In genomic region chr9:36924071-36924470, GRCh38 we compare ENCODE assay signal across 9 cellular contexts.
DNase-seq lines count a peak whose midpoint lies in the region; ATAC-seq and TF ChIP-seq lines count a peak whose summit lies in the region.
"Had no signal": no experiment of that assay in that cellular context is flagged by ENCODE, and none has a peak within 500 bp of the region (broad histone marks: within the 10 kb centered on the region; RNA-seq: fewer than 3 reads in every experiment).

No MANE protein-coding gene starts in this region.

- H3K4me1 ChIP-seq in adipocyte (ENCODE audit: control insufficient read depth, insufficient read depth, low read length) = peaks cover 3% of the 10 kb centered on the region

- H3K9me3 ChIP-seq in adipocyte (ENCODE audit: control insufficient read depth, low read length) = peaks cover 4% of the 10 kb centered on the region

- ATAC-seq in HG02970 (IDR thresholded peaks at IDR 0.05; ENCODE audit: low FRiP score, unreplicated experiment) = no peak

- H3K9ac ChIP-seq in adipocyte (ENCODE audit: low read length) = no peak overlapping the region

- intact Hi-C loops in activated CD4-positive, alpha-beta T cell treated with anti-CD3 and anti-CD28 coated beads, Interleukin-2, amount 10 ng/mL, durations not matched to agents 24 days and 14 days (cut with micrococcal nuclease) = loop anchor here (5.0 kb wide), 2 partner anchors 43 to 378 kb away; no protein-coding TSS in a partner anchor

- peak overlapping the region; percentile 68 for H3K27ac Mint-ChIP-seq in activated CD4-positive, alpha-beta T cell treated with anti-CD3 and anti-CD28 coated beads, Interleukin-2, amount 10 ng/mL, durations not matched to agents 24 days and 14 days
- no peak overlapping the region for H3K27ac Mint-ChIP-seq in osteocyte (ENCODE audit: unreplicated experiment)

- TF ChIP-seq CTCF in osteocyte (IDR thresholded peaks at IDR 0.05) (no peak), GM10266 (IDR thresholded peaks at IDR 0.05; ENCODE audit: control insufficient read depth, insufficient read depth, low read depth, missing control alignments) (no peak)

- no peak overlapping the region for H3K4me3 ChIP-seq in adipocyte (ENCODE audit: low read length)

- H3K9me3 Mint-ChIP-seq in activated CD4-positive, alpha-beta T cell treated with anti-CD3 and anti-CD28 coated beads, Interleukin-2, amount 10 ng/mL, durations not matched to agents 24 days and 14 days = peaks cover 2% of the 10 kb centered on the region
- peaks cover 1% of the 10 kb centered on the region for H3K9me3 Mint-ChIP-seq in osteocyte (ENCODE audit: unreplicated experiment)

- H3K27me3 ChIP-seq in adipocyte (replicated peaks; ENCODE audit: control insufficient read depth, insufficient read depth, low read length) = peaks cover 42% of the 10 kb centered on the region

- H3K4me3 Mint-ChIP-seq in activated CD4-positive, alpha-beta T cell treated with anti-CD3 and anti-CD28 coated beads, Interleukin-2, amount 10 ng/mL, durations not matched to agents 24 days and 14 days = peak overlapping the region; percentile 17
- H3K4me3 Mint-ChIP-seq in osteocyte (ENCODE audit: unreplicated experiment) = no peak overlapping the region

- peaks cover 2% of the 10 kb centered on the region for H3K36me3 Mint-ChIP-seq in activated CD4-positive, alpha-beta T cell treated with anti-CD3 and anti-CD28 coated beads, Interleukin-2, amount 10 ng/mL, durations not matched to agents 24 days and 14 days (ENCODE audit: low read depth)
- H3K36me3 Mint-ChIP-seq in osteocyte (ENCODE audit: unreplicated experiment) = no peaks in the 10 kb centered on the region

- peaks cover 44% of the 10 kb centered on the region for H3K4me1 Mint-ChIP-seq in activated CD4-positive, alpha-beta T cell treated with anti-CD3 and anti-CD28 coated beads, Interleukin-2, amount 10 ng/mL, durations not matched to agents 24 days and 14 days
- H3K4me1 Mint-ChIP-seq in osteocyte (ENCODE audit: unreplicated experiment) = peaks cover 2% of the 10 kb centered on the region

- H3K27me3 Mint-ChIP-seq in activated CD4-positive, alpha-beta T cell treated with anti-CD3 and anti-CD28 coated beads, Interleukin-2, amount 10 ng/mL, durations not matched to agents 24 days and 14 days = no peaks in the 10 kb centered on the region
- peaks cover 48% of the 10 kb centered on the region for H3K27me3 Mint-ChIP-seq in osteocyte (ENCODE audit: unreplicated experiment)

- no peaks in the 10 kb centered on the region for H3K36me3 ChIP-seq in adipocyte (ENCODE audit: control insufficient read depth, insufficient read depth, low read length, severe bottlenecking)

- peak; percentile 68 for DNase-seq in activated CD4-positive, alpha-beta T cell treated with anti-CD3 and anti-CD28 coated beads, Interleukin-2, amount 10 ng/mL, durations not matched to agents 24 days and 14 days
- DNase-seq in activated CD4-positive, alpha-beta T cell treated with anti-CD3 and anti-CD28 coated beads, Interleukin-2, amount 50 U/mL, for 1 hour = no peak
- DNase-seq in HK-2 (ENCODE audit: unreplicated experiment) (peak; percentile 10), adipocyte (ENCODE audit: low read depth) (peak; percentile 68), putamen (ENCODE audit: low spot score) (peak; percentile 18), osteocyte (ENCODE audit: extremely low spot score, unreplicated experiment) (no peak), GM10266 (ENCODE audit: extremely low spot score) (no peak)
- DNase-seq: DND-41 had no signal

Comparison
In these comparisons a context has a peak if more than half of its experiments do, and no peak if none do; other contexts are left out.
1. DNase-seq: peak in activated CD4-positive, alpha-beta T cell treated with anti-CD3 and anti-CD28 coated beads, Interleukin-2, amount 10 ng/mL, durations not matched to agents 24 days and 14 days (single experiment), HK-2 (single experiment), adipocyte (single experiment) and putamen (single experiment); none in activated CD4-positive, alpha-beta T cell treated with anti-CD3 and anti-CD28 coated beads, Interleukin-2, amount 50 U/mL, for 1 hour (single experiment), osteocyte (single experiment) and GM10266 (single experiment).